8 cellular contexts compared by ENCODE assay signal in the genomic region with DNA sequence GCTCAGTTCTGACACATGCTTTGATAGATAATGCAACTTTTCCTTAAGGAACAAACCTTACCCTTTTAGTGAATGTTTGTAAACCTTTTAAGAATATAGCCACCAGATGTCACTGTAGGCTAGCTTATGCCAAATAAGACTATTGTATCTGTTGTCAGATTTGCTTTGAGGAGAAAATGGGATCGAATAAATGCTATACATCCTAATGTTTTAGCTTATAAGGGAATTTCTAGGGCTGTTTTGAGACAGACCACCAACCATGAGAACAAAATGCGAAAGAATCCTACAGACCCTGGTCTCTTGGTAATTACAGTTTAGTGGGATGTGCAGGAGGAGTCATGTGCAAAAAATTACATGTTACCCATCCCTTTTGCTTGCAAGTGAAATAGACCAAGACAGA.
DNase-seq lines count a peak whose midpoint lies in the region; ATAC-seq and TF ChIP-seq lines count a peak whose summit lies in the region.

No MANE protein-coding gene starts in this region.

- TF ChIP-seq CTCF in GM10248 (IDR thresholded peaks at IDR 0.05; ENCODE audit: control extremely low read depth, extremely low read depth, low read depth, missing control alignments), result peak; percentile 40
- TF ChIP-seq CTCF in upper lobe of right lung (IDR thresholded peaks at IDR 0.05), result peak; percentile 54
- TF ChIP-seq CTCF in omental fat pad (IDR thresholded peaks at IDR 0.05), result no peak

- intact Hi-C loops in upper lobe of right lung (cut with DNase I), result no loop called here

- POLR2A ChIA-PET in GM10248 (lab: Yijun Ruan, JAX), result no interaction called here

- H3K36me3 ChIP-seq in adipocyte (ENCODE audit: control insufficient read depth, insufficient read depth, low read length, severe bottlenecking) (no peaks in the 10 kb centered on the region), upper lobe of right lung (no peaks in the 10 kb centered on the region)

- H3K9me3 ChIP-seq in adipocyte (ENCODE audit: control insufficient read depth, low read length) (no peaks in the 10 kb centered on the region), upper lobe of right lung (no peaks in the 10 kb centered on the region)

- H3K4me3 ChIP-seq in adipocyte (ENCODE audit: low read length) (no peak overlapping the region), upper lobe of right lung (no peak overlapping the region)

- H3K27ac ChIP-seq in upper lobe of right lung, result no peak overlapping the region

- H3K9ac ChIP-seq in adipocyte (ENCODE audit: low read length), result no peak overlapping the region

- H3K27me3 ChIP-seq in adipocyte (replicated peaks; ENCODE audit: control insufficient read depth, insufficient read depth, low read length), result no peaks in the 10 kb centered on the region
- no peaks in the 10 kb centered on the region for H3K27me3 ChIP-seq in upper lobe of right lung

- DNase-seq in A172 (ENCODE audit: low spot score), result peak; percentile 63
- DNase-seq in GM10248 (ENCODE audit: extremely low spot score), result peak; percentile 18
- DNase-seq in NCI-H1436 (lab: John Stamatoyannopoulos, UW), result peak; percentile 70
- DNase-seq in adipocyte (ENCODE audit: low read depth), result peak; percentile 82
- DNase-seq in iPS-NIHi11 (ENCODE audit: low spot score), result peak; percentile 48
- no peak for DNase-seq in upper lobe of right lung
- no peak for DNase-seq in cerebellar nuclear complex (lab: John Stamatoyannopoulos, UW)
- DNase-seq in omental fat pad (ENCODE audit: low spot score), result no peak

- CTCF ChIA-PET in GM10248 (lab: Yijun Ruan, JAX), result interaction anchor here (0.9 to 7.8 kb wide), 13 partner anchors 11 to 1917 kb away, joined by 3 to 111 read pairs (median 3); no protein-coding TSS in a partner anchor

- ATAC-seq in upper lobe of right lung (peak; percentile 43), omental fat pad (ENCODE audit: low FRiP score) (no peak)

- no peaks in the 10 kb centered on the region for H3K4me1 ChIP-seq in adipocyte (ENCODE audit: control insufficient read depth, insufficient read depth, low read length)
- H3K4me1 ChIP-seq in upper lobe of right lung, result no peaks in the 10 kb centered on the region

Comparison
In these comparisons a context has a peak if more than half of its experiments do, and no peak if none do; other contexts are left out.
1. DNase-seq: peak in A172 (single experiment), GM10248 (single experiment), NCI-H1436 (single experiment), adipocyte (single experiment) and iPS-NIHi11 (single experiment); none in upper lobe of right lung (single experiment), cerebellar nuclear complex (0 of 2) and omental fat pad (single experiment).
2. CTCF ChIP-seq: peak in GM10248 (single experiment) and upper lobe of right lung (single experiment); none in omental fat pad (0 of 3).